In the genomic region with DNA sequence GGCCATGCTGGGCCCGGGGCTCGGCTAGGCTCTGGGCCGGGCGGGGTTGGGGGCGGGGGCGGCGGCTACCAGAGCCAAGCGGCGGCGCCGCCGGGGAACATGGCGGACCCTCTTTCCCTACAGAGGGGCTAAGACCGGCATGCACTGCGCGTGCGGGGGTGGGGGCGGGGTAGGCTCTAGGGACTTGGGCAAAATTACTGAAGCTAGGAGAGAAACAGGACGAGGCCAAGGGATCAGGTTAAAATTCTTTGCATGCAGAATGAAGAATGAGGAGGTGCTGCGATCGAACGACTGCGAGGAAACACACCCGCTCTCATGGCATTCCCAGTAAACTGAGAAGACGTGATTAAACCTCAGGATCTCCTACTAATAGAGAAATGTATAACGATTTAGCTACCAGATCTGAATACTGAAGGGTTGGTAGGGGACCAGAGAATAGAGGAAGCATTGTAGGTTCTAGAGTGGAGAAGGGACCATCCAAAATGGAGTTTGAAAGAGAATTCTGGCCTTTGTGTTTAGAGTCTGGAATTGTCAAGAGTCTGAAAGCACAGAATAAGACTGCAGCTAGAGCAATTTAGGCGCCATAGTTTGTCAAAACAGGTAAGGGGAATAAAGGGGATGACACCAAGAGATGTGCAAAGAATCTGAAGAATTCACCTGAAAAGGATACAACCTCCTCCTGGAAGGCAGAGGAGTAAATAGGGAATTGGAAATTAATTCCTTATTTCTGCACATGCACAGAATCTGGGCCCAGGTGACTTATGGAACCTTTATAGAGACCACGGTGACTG, we compare ENCODE assay signal across 8 cellular contexts. TPM values are rescaled to one million over a fixed set of nuclear protein-coding genes. Genes with fewer than 3 reads are reported as not detected.
DNase-seq lines count a peak whose midpoint lies in the region; ATAC-seq and TF ChIP-seq lines count a peak whose summit lies in the region.

TSS of gene PPP3CB (minus strand) at position 141 of the 791 bp plus-strand sequence. CDS start at position 6, 135 bp downstream.

- ATAC-seq in GM19438 (IDR thresholded peaks at IDR 0.05; ENCODE audit: low read depth, unreplicated experiment) (peak; percentile 58), HG03571 (IDR thresholded peaks at IDR 0.05; ENCODE audit: unreplicated experiment) (peak; percentile 56), lower lobe of right lung (peak; percentile 92 to 95)

- intact Hi-C loops in lower lobe of right lung (cut with DNase I) = no loop called here

- H3K4me2 ChIP-seq in BLaER1 treated with 17β-estradiol and CSF1 and Interleukin-3, amounts not matched to agents 10 nM and 100 nM = peak within 1 kb of the TSS; percentile 88 to 98 (median 93)

- H4K20me1 ChIP-seq in BLaER1 treated with 17β-estradiol and CSF1 and Interleukin-3, amounts not matched to agents 10 nM and 100 nM = peaks cover 0 to 43% (median 34%) of the 10 kb centered on the region in 11 experiments; a peak in 15 of 22 replicates

- POLR2A ChIA-PET in activated CD4-positive, alpha-beta memory T cell treated with anti-CD3 and anti-CD28 coated beads, Interleukin-2, amount 10 ng/mL, durations not matched to agents 7 days and 5 days (lab: Charles Lee) = interaction anchor here (0.6 to 4.5 kb wide), 35 partner anchors 10 to 399 kb away, joined by 3 to 63 read pairs (median 7); partner anchors contain the start of genes ANXA7, CFAP70, CHCHD1 and DNAJC9

- 0 out of 22 replicates have a peak, but pooled peaks cover 0 to 3% (median 0%) of the 10 kb centered on the region in 11 experiments for H3K9me3 ChIP-seq in BLaER1 treated with 17β-estradiol and CSF1 and Interleukin-3, amounts not matched to agents 10 nM and 100 nM (replicated peaks in 1 of 11)
- no peaks in the 10 kb centered on the region for H3K9me3 ChIP-seq in ectodermal cell (ENCODE audit: control insufficient read depth, low read length)
- H3K9me3 ChIP-seq in lower lobe of right lung = no peaks in the 10 kb centered on the region

- WGBS in ectodermal cell, 2 experiments = 5 to 6% methylated on average over 28 of the region's 28 CpGs

- TF ChIP-seq CTCF in lower lobe of right lung (IDR thresholded peaks at IDR 0.05) = no peak

- H3K36me3 ChIP-seq in BLaER1 treated with 17β-estradiol and CSF1 and Interleukin-3, amounts not matched to agents 10 nM and 100 nM = peaks cover 0 to 48% (median 31%) of the 10 kb centered on the region in 11 experiments; a peak in 15 of 22 replicates
- H3K36me3 ChIP-seq in ectodermal cell (ENCODE audit: control insufficient read depth, insufficient read depth, low read length) = peaks cover 8% of the 10 kb centered on the region
- peaks cover 31% of the 10 kb centered on the region for H3K36me3 ChIP-seq in lower lobe of right lung

- H3K27ac Mint-ChIP-seq in activated CD4-positive, alpha-beta memory T cell treated with anti-CD3 and anti-CD28 coated beads, Interleukin-2, amount 10 ng/mL, durations not matched to agents 7 days and 5 days = peak within 1 kb of the TSS; percentile 96

- no peaks in the 10 kb centered on the region for H3K27me3 ChIP-seq in BLaER1 treated with 17β-estradiol and CSF1 and Interleukin-3, amounts not matched to agents 10 nM and 100 nM
- H3K27me3 ChIP-seq in ectodermal cell (ENCODE audit: control insufficient read depth, insufficient read depth, low read length, poor library complexity, severe bottlenecking) (no peaks in the 10 kb centered on the region), lower lobe of right lung (ENCODE audit: low read depth) (no peaks in the 10 kb centered on the region)

- H3K4me1 Mint-ChIP-seq in activated CD4-positive, alpha-beta memory T cell treated with anti-CD3 and anti-CD28 coated beads, Interleukin-2, amount 10 ng/mL, durations not matched to agents 7 days and 5 days = peaks cover 52% of the 10 kb centered on the region

- H3K4me3 ChIP-seq in BLaER1 treated with 17β-estradiol and CSF1 and Interleukin-3, amounts not matched to agents 10 nM and 100 nM = peak within 1 kb of the TSS; percentile 75 to 92 (median 86)
- peak within 1 kb of the TSS; percentile 91 for H3K4me3 ChIP-seq in ectodermal cell (ENCODE audit: insufficient read depth, low read depth, low read length)
- peak within 1 kb of the TSS; percentile 80 for H3K4me3 ChIP-seq in lower lobe of right lung

- H3K36me3 Mint-ChIP-seq in activated CD4-positive, alpha-beta memory T cell treated with anti-CD3 and anti-CD28 coated beads, Interleukin-2, amount 10 ng/mL, durations not matched to agents 7 days and 5 days (ENCODE audit: low read depth) = peaks cover 44% of the 10 kb centered on the region

- peak; percentile 95 for DNase-seq in NCI-H82 (lab: John Stamatoyannopoulos, UW)
- peak; percentile 93 for DNase-seq in activated CD4-positive, alpha-beta memory T cell treated with anti-CD3 and anti-CD28 coated beads, Interleukin-2, amount 10 ng/mL, durations not matched to agents 7 days and 5 days
- peak; percentile 95 for DNase-seq in lower lobe of right lung
- peak; percentile 73 to 82 (median 75) for DNase-seq in stimulated activated CD4-positive, alpha-beta T cell treated with anti-CD3 and anti-CD28 coated beads, TNF-alpha, amount 100 ng/mL, for 1 hour (ENCODE audit: low read depth in 3 of 3, low spot score in 1 of 3)

- peak within 1 kb of the TSS; percentile 93 for H3K4me3 Mint-ChIP-seq in activated CD4-positive, alpha-beta memory T cell treated with anti-CD3 and anti-CD28 coated beads, Interleukin-2, amount 10 ng/mL, durations not matched to agents 7 days and 5 days

- H3K9me3 Mint-ChIP-seq in activated CD4-positive, alpha-beta memory T cell treated with anti-CD3 and anti-CD28 coated beads, Interleukin-2, amount 10 ng/mL, durations not matched to agents 7 days and 5 days = no peaks in the 10 kb centered on the region

- peak within 1 kb of the TSS; percentile 87 to 96 (median 92) for H3K27ac ChIP-seq in BLaER1 treated with 17β-estradiol and CSF1 and Interleukin-3, amounts not matched to agents 10 nM and 100 nM
- H3K27ac ChIP-seq in ectodermal cell (ENCODE audit: insufficient read depth, low read depth, low read length, poor library complexity, severe bottlenecking) (peak within 1 kb of the TSS; percentile 70), lower lobe of right lung (peak within 1 kb of the TSS; percentile 97)

- peak within 1 kb of the TSS; percentile 86 to 97 (median 94) for H3K9ac ChIP-seq in BLaER1 treated with 17β-estradiol and CSF1 and Interleukin-3, amounts not matched to agents 10 nM and 100 nM

- CTCF ChIA-PET in activated CD4-positive, alpha-beta memory T cell treated with anti-CD3 and anti-CD28 coated beads, Interleukin-2, amount 10 ng/mL, durations not matched to agents 7 days and 5 days (lab: Charles Lee) = interaction anchor here (1.3 to 1.8 kb wide), 3 partner anchors 15 to 148 kb away, joined by 4 to 7 read pairs (median 5); partner anchors contain the start of gene ANXA7

- H3K27me3 Mint-ChIP-seq in activated CD4-positive, alpha-beta memory T cell treated with anti-CD3 and anti-CD28 coated beads, Interleukin-2, amount 10 ng/mL, durations not matched to agents 7 days and 5 days = no peaks in the 10 kb centered on the region

- peaks cover 32 to 53% (median 40%) of the 10 kb centered on the region in 10 experiments for H3K4me1 ChIP-seq in BLaER1 treated with 17β-estradiol and CSF1 and Interleukin-3, amounts not matched to agents 10 nM and 100 nM
- H3K4me1 ChIP-seq in ectodermal cell (ENCODE audit: control insufficient read depth, insufficient read depth, low read length) (peaks cover 5% of the 10 kb centered on the region), lower lobe of right lung (peaks cover 43% of the 10 kb centered on the region)

RNA-seq across cellular contexts. Expression of gene PPP3CB, which starts in this region (rescaled TPM):
- total RNA-seq in activated CD4-positive, alpha-beta memory T cell treated with anti-CD3 and anti-CD28 coated beads, Interleukin-2, amount 10 ng/mL, durations not matched to agents 7 days and 5 days = 10 to 100 TPM; 53.4 to 55.4 TPM
- 47.6 TPM for polyA plus RNA-seq in ectodermal cell (2013, experiment 1 of 4)
- 48.4 TPM for polyA plus RNA-seq in ectodermal cell (2013, experiment 2 of 4)
- 36.9 TPM for polyA plus RNA-seq in ectodermal cell (2013, experiment 3 of 4)
- polyA plus RNA-seq in ectodermal cell (2013, experiment 4 of 4) = 44.5 TPM
- total RNA-seq in lower lobe of right lung = 41.3 TPM

Comparison
In these comparisons a context has a peak if more than half of its experiments do, and no peak if none do; other contexts are left out.
1. Peak in every context shown above with its lines: DNase-seq, ATAC-seq, H3K4me3 ChIP-seq and H3K27ac ChIP-seq.